31 cellular contexts compared by ENCODE assay signal in the genomic region with DNA sequence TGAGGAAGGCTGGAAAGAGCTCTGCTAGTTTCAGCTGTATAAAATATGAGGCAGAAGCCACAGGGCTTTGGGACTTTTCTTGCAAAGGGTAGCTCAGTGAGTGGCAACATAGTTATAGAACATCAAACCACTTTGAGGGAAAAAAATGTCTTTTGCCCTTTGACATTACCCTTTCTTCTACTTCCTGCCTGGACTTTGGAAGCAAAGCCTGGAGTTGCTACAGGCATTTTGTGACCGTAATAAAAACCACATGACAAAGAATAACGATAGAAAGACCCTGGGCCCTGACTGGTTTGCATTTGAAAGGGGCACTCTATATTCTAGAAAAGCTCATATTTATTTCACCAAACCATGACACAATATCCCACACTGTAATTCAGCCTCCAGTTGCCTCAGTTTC.
"Had no signal": no experiment of that assay in that cellular context is flagged by ENCODE, and none has a peak within 500 bp of the region (broad histone marks: within the 10 kb centered on the region; RNA-seq: fewer than 3 reads in every experiment).

No MANE protein-coding gene starts in this region.

- H3K4me1 Mint-ChIP-seq: activated CD4-positive, alpha-beta T cell treated with anti-CD3 and anti-CD28 coated beads for 36 hours; activated CD4-positive, alpha-beta T cell treated with anti-CD3 and anti-CD28 coated beads, Interleukin-2, amount 10 ng/mL, durations not matched to agents 7 days and 5 days; activated naive CD4-positive, alpha-beta T cell treated with anti-CD3 and anti-CD28 coated beads, Interleukin-2, amount 50 U/mL, for 24 hours; WTC11 had no signal

- H3K4me2 ChIP-seq: KMS-11, PC-9 had no signal

- H3K9me3 ChIP-seq: adrenal gland, body of pancreas had no signal

- FAIRE-seq: astrocyte, bronchial epithelial cell, RCC 7860 had no signal

- ATAC-seq: activated CD4-positive, alpha-beta T cell treated with anti-CD3 and anti-CD28 coated beads for 36 hours; activated CD4-positive, CD25-positive, alpha-beta regulatory T cell treated with anti-CD3 and anti-CD28 coated beads, Interleukin-2, amount 50 U/mL, for 24 hours; activated CD8-positive, alpha-beta T cell treated with anti-CD3 and anti-CD28 coated beads, Interleukin-2, amount 10 ng/mL, durations not matched to agents 7 days and 5 days; body of pancreas; Right ventricle myocardium inferior; WTC11 had no signal

- H2AFZ ChIP-seq: PC-9 had no signal

- H3K27me3 ChIP-seq: body of pancreas had no signal

- H3K9ac ChIP-seq: KMS-11 had no signal

- DNase-seq: activated CD4-positive, alpha-beta T cell treated with anti-CD3 and anti-CD28 coated beads for 36 hours; activated CD4-positive, alpha-beta T cell treated with anti-CD3 and anti-CD28 coated beads, Interleukin-2, amount 10 ng/mL, durations not matched to agents 7 days and 5 days; activated CD4-positive, alpha-beta T cell treated with anti-CD3 and anti-CD28 coated beads, Interleukin-2, amount 50 U/mL, for 48 hours; activated CD8-positive, alpha-beta T cell treated with anti-CD3 and anti-CD28 coated beads, Interleukin-2, amount 10 ng/mL, durations not matched to agents 7 days and 5 days; activated gamma-delta T cell; activated naive CD4-positive, alpha-beta T cell treated with Interleukin-2 at 50 U/mL for 16 hours; activated T-cell treated with anti-CD3 and anti-CD28 coated beads, Interleukin-2, amount 50 U/mL, for 24 hours; adrenal gland; body of pancreas; MM.1S; MV-4-11; NCI-H1092; NCI-H1436 treated with DMSO at 0.1 percent for 48 hours; NCI-H1694 treated with DMSO at 0.1 percent for 48 hours; NCI-H2029; NCI-H345; NCI-H524 treated with DMSO at 0.1 percent for 48 hours; NK-92 treated with Interleukin-12 subunit alpha and Interleukin-12 subunit beta, amount 100 ng/mL, for 24 hours; PC-9 had no signal

- H3K27ac Mint-ChIP-seq: activated CD4-positive, alpha-beta T cell treated with anti-CD3 and anti-CD28 coated beads for 36 hours; activated CD4-positive, alpha-beta T cell treated with anti-CD3 and anti-CD28 coated beads, Interleukin-2, amount 10 ng/mL, durations not matched to agents 7 days and 5 days; activated CD8-positive, alpha-beta T cell treated with anti-CD3 and anti-CD28 coated beads, Interleukin-2, amount 10 ng/mL, durations not matched to agents 7 days and 5 days; activated naive CD4-positive, alpha-beta T cell treated with anti-CD3 and anti-CD28 coated beads, Interleukin-2, amount 50 U/mL, for 24 hours; activated T-cell treated with anti-CD3 and anti-CD28 coated beads, Interleukin-2, amount 50 U/mL, for 24 hours; activated T-helper 2 cell treated with anti-CD3 and anti-CD28 coated beads, Interferon-gamma antibody, Interleukin-2, Interleukin-4, amounts not matched to agents 10 μg/mL and 5 μg/mL and 100 μg/mL, durations not matched to agents 14 hours and 24 hours and 36 hours; T-helper 1 cell treated with Interleukin-12 subunit alpha and Interleukin-12 subunit beta and Interleukin-4 antibody, amounts not matched to agents 30 μg/mL and 1 μg/mL, for 36 hours; T-helper 2 cell treated with Interferon-gamma antibody and Interleukin-4, amounts not matched to agents 5 μg/mL and 100 μg/mL, for 36 hours; WTC11 had no signal

- H3K4me1 ChIP-seq: adrenal gland, body of pancreas had no signal

- H3K4me3 Mint-ChIP-seq: activated CD4-positive, alpha-beta T cell treated with anti-CD3 and anti-CD28 coated beads for 36 hours; activated CD4-positive, alpha-beta T cell treated with anti-CD3 and anti-CD28 coated beads, Interleukin-2, amount 10 ng/mL, durations not matched to agents 7 days and 5 days; activated CD8-positive, alpha-beta T cell treated with anti-CD3 and anti-CD28 coated beads, Interleukin-2, amount 10 ng/mL, durations not matched to agents 7 days and 5 days; activated naive CD4-positive, alpha-beta T cell treated with anti-CD3 and anti-CD28 coated beads, Interleukin-2, amount 50 U/mL, for 24 hours; activated T-cell treated with anti-CD3 and anti-CD28 coated beads, Interleukin-2, amount 50 U/mL, for 24 hours; T-helper 1 cell treated with Interleukin-12 subunit alpha and Interleukin-12 subunit beta and Interleukin-4 antibody, amounts not matched to agents 30 μg/mL and 1 μg/mL, for 36 hours; T-helper 2 cell treated with Interferon-gamma antibody and Interleukin-4, amounts not matched to agents 5 μg/mL and 100 μg/mL, for 36 hours; WTC11 had no signal

- H3K36me3 ChIP-seq: adrenal gland had no signal

- H3K9me3 Mint-ChIP-seq: activated T-helper 2 cell treated with anti-CD3 and anti-CD28 coated beads, Interferon-gamma antibody, Interleukin-2, Interleukin-4, amounts not matched to agents 10 μg/mL and 5 μg/mL and 100 μg/mL, durations not matched to agents 14 hours and 24 hours and 36 hours had no signal

- H3K27ac ChIP-seq: adrenal gland, body of pancreas, KMS-11, PC-9, RWPE1 had no signal

- H3K4me3 ChIP-seq: adrenal gland, body of pancreas, PC-9 had no signal
